In genomic region chrX:2577844-2578444, GRCh38 we compare ENCODE assay signal across 1 cellular context.
TF ChIP-seq lines count a peak whose summit lies in the region.

No MANE protein-coding gene starts in this region.

TF ChIP-seq in HEK293, 187 proteins besides CTCF, POLR2A, EP300 and RAD21 (continued from another document):
- TF ChIP-seq INSM2 (tag by site-specific recombination; IDR thresholded peaks at IDR 0.05) (peak; percentile 35; the same call in 1 of the 2 replicates), PRDM6 (tag by site-specific recombination; IDR thresholded peaks at IDR 0.05) (0 out of 2 replicates have a peak, but pooled peaks have one; percentile 62), KLF8 (tag by site-specific recombination; IDR thresholded peaks at IDR 0.05) (peak; percentile 51), ZNF747 (tag by site-specific recombination; IDR thresholded peaks at IDR 0.05) (no peak), ZNF660 (tag by site-specific recombination; IDR thresholded peaks at IDR 0.05) (0 out of 2 replicates have a peak, but pooled peaks have one; percentile 43), ZNF639 (tag by site-specific recombination; IDR thresholded peaks at IDR 0.05) (peak; percentile 63; the same call in 1 of the 2 replicates), ZNF843 (tag by site-specific recombination; IDR thresholded peaks at IDR 0.05) (peak; percentile 73), ZBTB21 (tag by site-specific recombination; IDR thresholded peaks at IDR 0.05) (0 out of 2 replicates have a peak, but pooled peaks have one; percentile 39), ZNF629 (tag by site-specific recombination; IDR thresholded peaks at IDR 0.05) (peak; percentile 35; the same call in 1 of the 2 replicates), ZNF239 (tag by site-specific recombination; IDR thresholded peaks at IDR 0.05) (no peak), EGR2 (tag by site-specific recombination; IDR thresholded peaks at IDR 0.05; ENCODE audit: low read depth) (no peak), PATZ1 (tag by site-specific recombination; IDR thresholded peaks at IDR 0.05) (0 out of 2 replicates have a peak, but pooled peaks have one; percentile 41), ZNF394 (tag by site-specific recombination; IDR thresholded peaks at IDR 0.05; ENCODE audit: borderline replicate concordance) (no peak), ZNF600 (tag by site-specific recombination; IDR thresholded peaks at IDR 0.05) (peak; percentile 73), GLIS1 (tag by site-specific recombination; IDR thresholded peaks at IDR 0.05) (peak; percentile 11; the same call in 1 of the 2 replicates), ZIC2 (tag by site-specific recombination; IDR thresholded peaks at IDR 0.05) (peak; percentile 47), KLF17 (tag by site-specific recombination; IDR thresholded peaks at IDR 0.05) (peak; percentile 44; the same call in 1 of the 2 replicates), ZNF785 (tag by site-specific recombination; IDR thresholded peaks at IDR 0.05) (no peak), ZNF366 (tag by site-specific recombination; conservative IDR thresholded peaks at IDR 0.05) (no peak), ZNF585B (tag by site-specific recombination; IDR thresholded peaks at IDR 0.05) (no peak), TRIM28 (IDR thresholded peaks at IDR 0.05; ENCODE audit: borderline replicate concordance, low read length) (peak; percentile 82), ZNF548 (tag by site-specific recombination; IDR thresholded peaks at IDR 0.05) (no peak), ZFP69B (tag by site-specific recombination; IDR thresholded peaks at IDR 0.05) (0 out of 2 replicates have a peak, but pooled peaks have one; percentile 37), ZNF513 (tag by site-specific recombination; IDR thresholded peaks at IDR 0.05) (0 out of 2 replicates have a peak, but pooled peaks have one; percentile 45), PRDM10 (tag by site-specific recombination; IDR thresholded peaks at IDR 0.05) (peak; percentile 51; the same call in 1 of the 2 replicates), ZNF133 (tag by site-specific recombination; IDR thresholded peaks at IDR 0.05) (no peak), ZNF768 (tag by site-specific recombination; IDR thresholded peaks at IDR 0.05) (no peak), ZEB2 (tag by site-specific recombination; IDR thresholded peaks at IDR 0.05) (no peak; the same call in 1 of the 2 replicates), ZBTB17 (tag by site-specific recombination; IDR thresholded peaks at IDR 0.05) (peak; percentile 49), ZNF24 (tag by site-specific recombination; IDR thresholded peaks at IDR 0.05) (peak; percentile 43; the same call in 1 of the 2 replicates), ZNF341 (tag by site-specific recombination; IDR thresholded peaks at IDR 0.05; ENCODE audit: low read depth) (peak; percentile 70), ZNF184 (tag by site-specific recombination; IDR thresholded peaks at IDR 0.05) (no peak), ZFHX2 (tag by site-specific recombination; conservative IDR thresholded peaks at IDR 0.05) (no peak), ZBTB20 (tag by site-specific recombination; IDR thresholded peaks at IDR 0.05) (peak; percentile 82), OSR2 (tag by site-specific recombination; IDR thresholded peaks at IDR 0.05) (peak; percentile 39)
- TF ChIP-seq, protein P1, sequence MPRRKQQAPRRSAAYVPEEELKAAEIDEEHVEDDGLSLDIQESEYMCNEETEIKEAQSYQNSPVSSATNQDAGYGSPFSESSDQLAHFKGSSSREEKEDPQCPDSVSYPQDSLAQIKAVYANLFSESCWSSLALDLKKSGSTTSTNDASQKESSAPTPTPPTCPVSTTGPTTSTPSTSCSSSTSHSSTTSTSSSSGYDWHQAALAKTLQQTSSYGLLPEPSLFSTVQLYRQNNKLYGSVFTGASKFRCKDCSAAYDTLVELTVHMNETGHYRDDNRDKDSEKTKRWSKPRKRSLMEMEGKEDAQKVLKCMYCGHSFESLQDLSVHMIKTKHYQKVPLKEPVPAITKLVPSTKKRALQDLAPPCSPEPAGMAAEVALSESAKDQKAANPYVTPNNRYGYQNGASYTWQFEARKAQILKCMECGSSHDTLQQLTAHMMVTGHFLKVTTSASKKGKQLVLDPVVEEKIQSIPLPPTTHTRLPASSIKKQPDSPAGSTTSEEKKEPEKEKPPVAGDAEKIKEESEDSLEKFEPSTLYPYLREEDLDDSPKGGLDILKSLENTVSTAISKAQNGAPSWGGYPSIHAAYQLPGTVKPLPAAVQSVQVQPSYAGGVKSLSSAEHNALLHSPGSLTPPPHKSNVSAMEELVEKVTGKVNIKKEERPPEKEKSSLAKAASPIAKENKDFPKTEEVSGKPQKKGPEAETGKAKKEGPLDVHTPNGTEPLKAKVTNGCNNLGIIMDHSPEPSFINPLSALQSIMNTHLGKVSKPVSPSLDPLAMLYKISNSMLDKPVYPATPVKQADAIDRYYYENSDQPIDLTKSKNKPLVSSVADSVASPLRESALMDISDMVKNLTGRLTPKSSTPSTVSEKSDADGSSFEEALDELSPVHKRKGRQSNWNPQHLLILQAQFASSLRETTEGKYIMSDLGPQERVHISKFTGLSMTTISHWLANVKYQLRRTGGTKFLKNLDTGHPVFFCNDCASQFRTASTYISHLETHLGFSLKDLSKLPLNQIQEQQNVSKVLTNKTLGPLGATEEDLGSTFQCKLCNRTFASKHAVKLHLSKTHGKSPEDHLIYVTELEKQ (tag by site-specific recombination; IDR thresholded peaks at IDR 0.05; ENCODE audit: borderline replicate concordance) = peak; percentile 24; the same call in 1 of the 2 replicates
- TF ChIP-seq, protein P2, sequence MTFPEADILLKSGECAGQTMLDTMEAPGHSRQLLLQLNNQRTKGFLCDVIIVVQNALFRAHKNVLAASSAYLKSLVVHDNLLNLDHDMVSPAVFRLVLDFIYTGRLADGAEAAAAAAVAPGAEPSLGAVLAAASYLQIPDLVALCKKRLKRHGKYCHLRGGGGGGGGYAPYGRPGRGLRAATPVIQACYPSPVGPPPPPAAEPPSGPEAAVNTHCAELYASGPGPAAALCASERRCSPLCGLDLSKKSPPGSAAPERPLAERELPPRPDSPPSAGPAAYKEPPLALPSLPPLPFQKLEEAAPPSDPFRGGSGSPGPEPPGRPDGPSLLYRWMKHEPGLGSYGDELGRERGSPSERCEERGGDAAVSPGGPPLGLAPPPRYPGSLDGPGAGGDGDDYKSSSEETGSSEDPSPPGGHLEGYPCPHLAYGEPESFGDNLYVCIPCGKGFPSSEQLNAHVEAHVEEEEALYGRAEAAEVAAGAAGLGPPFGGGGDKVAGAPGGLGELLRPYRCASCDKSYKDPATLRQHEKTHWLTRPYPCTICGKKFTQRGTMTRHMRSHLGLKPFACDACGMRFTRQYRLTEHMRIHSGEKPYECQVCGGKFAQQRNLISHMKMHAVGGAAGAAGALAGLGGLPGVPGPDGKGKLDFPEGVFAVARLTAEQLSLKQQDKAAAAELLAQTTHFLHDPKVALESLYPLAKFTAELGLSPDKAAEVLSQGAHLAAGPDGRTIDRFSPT (tag by site-specific recombination; IDR thresholded peaks at IDR 0.05) = peak; percentile 77
- TF ChIP-seq, protein P3, sequence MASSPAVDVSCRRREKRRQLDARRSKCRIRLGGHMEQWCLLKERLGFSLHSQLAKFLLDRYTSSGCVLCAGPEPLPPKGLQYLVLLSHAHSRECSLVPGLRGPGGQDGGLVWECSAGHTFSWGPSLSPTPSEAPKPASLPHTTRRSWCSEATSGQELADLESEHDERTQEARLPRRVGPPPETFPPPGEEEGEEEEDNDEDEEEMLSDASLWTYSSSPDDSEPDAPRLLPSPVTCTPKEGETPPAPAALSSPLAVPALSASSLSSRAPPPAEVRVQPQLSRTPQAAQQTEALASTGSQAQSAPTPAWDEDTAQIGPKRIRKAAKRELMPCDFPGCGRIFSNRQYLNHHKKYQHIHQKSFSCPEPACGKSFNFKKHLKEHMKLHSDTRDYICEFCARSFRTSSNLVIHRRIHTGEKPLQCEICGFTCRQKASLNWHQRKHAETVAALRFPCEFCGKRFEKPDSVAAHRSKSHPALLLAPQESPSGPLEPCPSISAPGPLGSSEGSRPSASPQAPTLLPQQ (tag by site-specific recombination; IDR thresholded peaks at IDR 0.05) = 0 out of 2 replicates have a peak, but pooled peaks have one; percentile 35
